ENCODE assay signal across 8 cellular contexts in genomic region chr5:112860929-112861637, GRCh38. TPM values are rescaled to one million over a fixed set of nuclear protein-coding genes. Genes with fewer than 3 reads are reported as not detected.
DNase-seq lines count a peak whose midpoint lies in the region; TF ChIP-seq lines count a peak whose summit lies in the region.

Gene SRP19, plus strand, starts transcription at chr5:112861287. Its CDS starts 90 bp downstream, at chr5:112861377.

- no peaks in the 10 kb centered on the region for H4K20me1 ChIP-seq in MM.1S (ENCODE audit: insufficient read depth, low read length)
- no peaks in the 10 kb centered on the region for H4K20me1 ChIP-seq in neural cell (ENCODE audit: insufficient read depth)

- H3F3A ChIP-seq in MM.1S (ENCODE audit: insufficient read depth, low read length) (peaks cover 5% of the 10 kb centered on the region; the same call in 1 of the 2 replicates), neural cell (ENCODE audit: insufficient read depth, low read length, poor library complexity, severe bottlenecking) (no peaks in the 10 kb centered on the region)

- 1 to 2% (median 1%) methylated on average over 37 to 47 of the region's 47 CpGs for WGBS in stomach, 5 donors

- DNase-seq in G401 (ENCODE audit: low spot score) (peak; percentile 97), HAP-1 (ENCODE audit: low spot score in 2 of 2) (peak; percentile 94 to 96), MM.1S (peak; percentile 97), SIG-M5 (lab: John Stamatoyannopoulos, UW) (peak; percentile 91), activated gamma-delta T cell (lab: John Stamatoyannopoulos, UW) (peak; percentile 60), fibroblast of villous mesenchyme (ENCODE audit: low read depth) (peak; percentile 99), stomach (peak; percentile 96)

- TF ChIP-seq CTCF in MM.1S (IDR thresholded peaks at IDR 0.05; ENCODE audit: low read length) (no peak), fibroblast of villous mesenchyme (IDR thresholded peaks at IDR 0.05; ENCODE audit: insufficient read depth, low read depth, low read length) (no peak), neural cell (IDR thresholded peaks at IDR 0.05; ENCODE audit: poor library complexity, severe bottlenecking) (peak; percentile 27), stomach (IDR thresholded peaks at IDR 0.05) (no peak)

- intact Hi-C loops in stomach (cut with DNase I; ENCODE audit: low total_unique reads): no loop called here

- TF ChIP-seq RAD21 in neural cell (conservative IDR thresholded peaks at IDR 0.05): peak; percentile 29

- no peaks in the 10 kb centered on the region for H3K9me3 ChIP-seq in HAP-1
- H3K9me3 ChIP-seq in MM.1S (replicated peaks; ENCODE audit: insufficient read depth, low read length): no peaks in the 10 kb centered on the region
- no peaks in the 10 kb centered on the region for H3K9me3 ChIP-seq in neural cell (ENCODE audit: low read length)
- H3K9me3 ChIP-seq in stomach: no peaks in the 10 kb centered on the region

- TF ChIP-seq EP300 in neural cell (conservative IDR thresholded peaks at IDR 0.05; ENCODE audit: poor library complexity, severe bottlenecking) (peak; percentile 51), stomach (IDR thresholded peaks at IDR 0.05) (no peak)

- peak within 1 kb of the TSS; percentile 77 for H3K27ac ChIP-seq in MM.1S (ENCODE audit: low read length)
- peak within 1 kb of the TSS; percentile 81 for H3K27ac ChIP-seq in neural cell (ENCODE audit: low read length)
- H3K27ac ChIP-seq in stomach: peak within 1 kb of the TSS; percentile 85 to 91 (median 88)

- peak within 1 kb of the TSS; percentile 92 for H3K9ac ChIP-seq in MM.1S (ENCODE audit: low read length)
- H3K9ac ChIP-seq in neural cell (ENCODE audit: low read length): peak within 1 kb of the TSS; percentile 86

- H3K9me2 ChIP-seq in MM.1S (replicated peaks; ENCODE audit: insufficient read depth, low read length) (no peaks in the 10 kb centered on the region), neural cell (ENCODE audit: insufficient read depth, low read length) (no peaks in the 10 kb centered on the region)

- peak in 2 of 4 donors; percentile 18 to 45 for TF ChIP-seq POLR2A in stomach (IDR thresholded peaks at IDR 0.05)

- peak within 1 kb of the TSS; percentile 86 for H3K4me2 ChIP-seq in MM.1S (ENCODE audit: low read depth, low read length)
- peak within 1 kb of the TSS; percentile 80 for H3K4me2 ChIP-seq in neural cell (ENCODE audit: low read length)

- H2AFZ ChIP-seq in MM.1S (ENCODE audit: low read length): peak within 1 kb of the TSS; percentile 94
- peak within 1 kb of the TSS; percentile 87 for H2AFZ ChIP-seq in neural cell (ENCODE audit: low read depth, low read length)

- H3K4me3 ChIP-seq in HAP-1 (peak within 1 kb of the TSS; percentile 97), MM.1S (ENCODE audit: low read length) (peak within 1 kb of the TSS; percentile 87), fibroblast of villous mesenchyme (ENCODE audit: low read depth, low read length) (peak within 1 kb of the TSS; percentile 70), neural cell (ENCODE audit: low read length) (peak within 1 kb of the TSS; percentile 80), stomach (peak within 1 kb of the TSS; percentile 78 to 92 (median 88))

- H3K79me2 ChIP-seq in MM.1S (ENCODE audit: low read length) (peaks cover 46% of the 10 kb centered on the region), neural cell (replicated peaks; ENCODE audit: insufficient read depth, low read length) (peaks cover 22% of the 10 kb centered on the region)

- H3K27me3 ChIP-seq in HAP-1 (ENCODE audit: low read depth) (peaks cover 2% of the 10 kb centered on the region), MM.1S (replicated peaks; ENCODE audit: insufficient read depth, low read length) (no peaks in the 10 kb centered on the region), neural cell (ENCODE audit: insufficient read depth, low read depth, low read length) (no peaks in the 10 kb centered on the region), stomach (no peaks in the 10 kb centered on the region)

- H3K36me3 ChIP-seq in HAP-1 (replicated peaks) (peaks cover 29% of the 10 kb centered on the region), MM.1S (replicated peaks; ENCODE audit: insufficient read depth, low read length) (peaks cover 18% of the 10 kb centered on the region), neural cell (ENCODE audit: insufficient read depth, low read length) (peaks cover 4% of the 10 kb centered on the region), stomach (peaks cover 15 to 32% (median 29%) of the 10 kb centered on the region in 4 donors)

- H3K4me1 ChIP-seq in HAP-1 (peaks cover 5% of the 10 kb centered on the region), MM.1S (ENCODE audit: low read length) (peaks cover 9% of the 10 kb centered on the region), stomach (peaks cover 17 to 30% (median 27%) of the 10 kb centered on the region in 4 donors)

- in situ Hi-C loops in G401 (cut with HindIII; ENCODE audit: low sequenced_read_pairs): no loop called here
- in situ Hi-C loops in HAP-1 (cut with MboI; ENCODE audit: low sequenced_read_pairs): no loop called here

TF ChIP-seq in neural cell, 6 proteins besides CTCF, POLR2A, EP300 and RAD21:
- TF ChIP-seq REST (IDR thresholded peaks at IDR 0.05; ENCODE audit: borderline replicate concordance) (peak; percentile 32), SMC3 (conservative IDR thresholded peaks at IDR 0.05; ENCODE audit: poor library complexity) (peak; percentile 62), MXI1 (conservative IDR thresholded peaks at IDR 0.05; ENCODE audit: poor library complexity, severe bottlenecking) (peak; percentile 96), TAF1 (IDR thresholded peaks at IDR 0.05; ENCODE audit: low read depth) (peak; percentile 18), POLR2AphosphoS5 (IDR thresholded peaks at IDR 0.05) (peak; percentile 83), EZH2 (IDR thresholded peaks at IDR 0.05; ENCODE audit: borderline replicate concordance, insufficient read depth, low read length, poor library complexity, severe bottlenecking) (no peak)

RNA-seq across cellular contexts. Expression of gene SRP19, which starts in this region (rescaled TPM):
- total RNA-seq in G401 (2014; rRNA removed; shearing (Covaris generic)): 39.9 and 78.1 TPM in 2 replicates
- 56.7 and 84.6 TPM in 2 replicates for total RNA-seq in fibroblast of villous mesenchyme
- polyA plus RNA-seq in neural cell: 127 and 179 TPM in 2 replicates
- polyA minus RNA-seq in neural cell: 67.7 and 75.8 TPM in 2 replicates
- 10 to 100 TPM in 2 of 5 donors, 1 to 10 TPM in 3; 3.2 to 64.8 (median 6.4) TPM for total RNA-seq in stomach
- polyA plus RNA-seq in stomach: 10 to 100 TPM; 62.5 to 99.3 (median 75.8) TPM

Comparison
In these comparisons a context has a peak if more than half of its experiments do, and no peak if none do; other contexts are left out.
1. Peak in every context shown above with its lines: DNase-seq, H3K4me3 ChIP-seq and H3K27ac ChIP-seq.